20 cellular contexts compared by ENCODE assay signal in genomic region chr3:54633444-54634121, GRCh38.
DNase-seq lines count a peak whose midpoint lies in the region; ATAC-seq and TF ChIP-seq lines count a peak whose summit lies in the region.
"Had no signal": no experiment of that assay in that cellular context is flagged by ENCODE, and none has a peak within 500 bp of the region (broad histone marks: within the 10 kb centered on the region; RNA-seq: fewer than 3 reads in every experiment).

No MANE protein-coding gene starts in this region.

- POLR2A ChIA-PET in MCF 10A (lab: Yijun Ruan, JAX): no interaction called here

- DNase-seq in mammary epithelial cell (peak; percentile 9), MCF 10A (ENCODE audit: unreplicated experiment) (no peak), NCI-H69 (lab: John Stamatoyannopoulos, UW) (peak; percentile 31), chondrocyte (ENCODE audit: low spot score) (no peak), EL (no peak)
- DNase-seq: DMS153, GM23248, HCEC 1CT, Karpas-422, NCI-H1092 treated with DMSO at 0.1 percent for 48 hours, NCI-H1436, NCI-H187 treated with DMSO at 0.1 percent for 48 hours, NCI-H446 treated with DMSO at 0.1 percent for 48 hours, NCI-H526, OCI-M1, SIG-M5 had no signal

- H3K4me1 ChIP-seq in mammary epithelial cell (ENCODE audit: insufficient read depth, low read length) (peaks cover 17% of the 10 kb centered on the region), iPS-18a (ENCODE audit: control insufficient read depth, low read depth, low read length) (peaks cover 14% of the 10 kb centered on the region)

- H3K4me3 ChIP-seq in mammary epithelial cell (replicated peaks in 1 of 3; ENCODE audit: insufficient read depth in 1 of 3, low read depth in 2 of 3, low read length in 3 of 3) (no peak overlapping the region), iPS-18a (ENCODE audit: low read length) (peak overlapping the region; percentile 2)
- H3K4me3 ChIP-seq: GM23248, SK-N-MC had no signal

- H3K9ac ChIP-seq in mammary epithelial cell (ENCODE audit: insufficient read depth, low read length) (no peak overlapping the region), iPS-18a (ENCODE audit: low read length) (no peak overlapping the region)
- H3K9ac ChIP-seq: GM23248 had no signal

- H3K36me3 ChIP-seq in mammary epithelial cell (ENCODE audit: insufficient read depth, low read length): no peaks in the 10 kb centered on the region
- peaks cover 45% of the 10 kb centered on the region for H3K36me3 ChIP-seq in iPS-18a (ENCODE audit: control insufficient read depth, low read depth, low read length)

- no peaks in the 10 kb centered on the region for H3K4me1 Mint-ChIP-seq in MCF 10A (ENCODE audit: insufficient read depth, unreplicated experiment)
- H3K4me1 Mint-ChIP-seq in chondrocyte (ENCODE audit: low read depth): no peaks in the 10 kb centered on the region

- H3K36me3 Mint-ChIP-seq in MCF 10A (ENCODE audit: insufficient read depth, unreplicated experiment) (peaks cover 6% of the 10 kb centered on the region), chondrocyte (ENCODE audit: low read depth) (no peaks in the 10 kb centered on the region)

- H3K4me2 ChIP-seq in mammary epithelial cell (ENCODE audit: insufficient read depth, low read depth, low read length): no peak overlapping the region

- BruUV-seq in mammary epithelial cell (replicated peaks; lab: Mats Ljungman, UMichigan): no TSS peak
- BruUV-seq in MCF 10A (replicated peaks; lab: Mats Ljungman, UMichigan): no TSS peak

- no peak for TF ChIP-seq CTCF in mammary epithelial cell (conservative IDR thresholded peaks at IDR 0.05 in 1 of 2, IDR thresholded peaks at IDR 0.05 in 1 of 2; ENCODE audit: extremely low read depth in 1 of 2, insufficient read depth in 1 of 2, low read depth in 1 of 2, low read length in 2 of 2)
- no peak for TF ChIP-seq CTCF in MCF 10A (IDR thresholded peaks at IDR 0.05; ENCODE audit: unreplicated experiment)
- TF ChIP-seq CTCF in chondrocyte (IDR thresholded peaks at IDR 0.05): no peak

- H3K9me3 Mint-ChIP-seq in MCF 10A (ENCODE audit: unreplicated experiment): no peaks in the 10 kb centered on the region
- H3K9me3 Mint-ChIP-seq in chondrocyte (ENCODE audit: low read depth): no peaks in the 10 kb centered on the region

- H4K20me1 ChIP-seq in mammary epithelial cell (ENCODE audit: insufficient read depth, low read length): no peaks in the 10 kb centered on the region

- CTCF ChIA-PET in mammary epithelial cell (lab: Charles Lee; ENCODE audit: low non-redundant PET) (no interaction called here), MCF 10A (lab: Yijun Ruan, JAX) (no interaction called here)

- intact Hi-C loops in mammary epithelial cell (cut with micrococcal nuclease) (no loop called here), MCF 10A (cut with micrococcal nuclease) (no loop called here)

- no peaks in the 10 kb centered on the region for H3K27me3 Mint-ChIP-seq in MCF 10A (ENCODE audit: insufficient read depth, unreplicated experiment)
- H3K27me3 Mint-ChIP-seq in chondrocyte (ENCODE audit: low read depth): peaks cover 8% of the 10 kb centered on the region

- no peak for ATAC-seq in HG03520 (IDR thresholded peaks at IDR 0.05; ENCODE audit: unreplicated experiment)
- ATAC-seq: HepG2 had no signal

- H3K4me3 Mint-ChIP-seq in MCF 10A (ENCODE audit: unreplicated experiment) (no peak overlapping the region), chondrocyte (ENCODE audit: unreplicated experiment) (no peak overlapping the region)

- H3K27me3 ChIP-seq in mammary epithelial cell (ENCODE audit: insufficient read depth, low read length): no peaks in the 10 kb centered on the region
- no peaks in the 10 kb centered on the region for H3K27me3 ChIP-seq in iPS-18a (ENCODE audit: control insufficient read depth, insufficient read depth, low read length)

- dilution Hi-C loops in mammary epithelial cell (cut with HindIII; ENCODE audit: low sequenced_read_pairs): no loop called here

- in situ Hi-C loops in mammary epithelial cell (cut with MboI; ENCODE audit: low sequenced_read_pairs in 2 of 2): no loop called here

- H3K27ac Mint-ChIP-seq in MCF 10A (ENCODE audit: low read depth, unreplicated experiment) (no peak overlapping the region), chondrocyte (ENCODE audit: unreplicated experiment) (no peak overlapping the region)

- 41% methylated on average over 10 of the region's 10 CpGs for WGBS in mammary epithelial cell (ENCODE audit: low coverage, missing lambda C conversion rate)

- no peak overlapping the region for H3K27ac ChIP-seq in mammary epithelial cell (ENCODE audit: insufficient read depth, low read depth, low read length)
- no peak overlapping the region for H3K27ac ChIP-seq in iPS-18a (ENCODE audit: low read length)
- H3K27ac ChIP-seq: GM23248, SK-N-MC had no signal

- peak overlapping the region; percentile 64 for H2AFZ ChIP-seq in mammary epithelial cell (ENCODE audit: low read depth, low read length)
- H2AFZ ChIP-seq: GM23248 had no signal

- H3K79me2 ChIP-seq in mammary epithelial cell (ENCODE audit: insufficient read depth, low read length): no peaks in the 10 kb centered on the region

- H3K9me3 ChIP-seq in mammary epithelial cell (replicated peaks; ENCODE audit: insufficient read depth, low read length): no peaks in the 10 kb centered on the region
- H3K9me3 ChIP-seq in iPS-18a (ENCODE audit: control insufficient read depth, low read depth, low read length): no peaks in the 10 kb centered on the region

Comparison
In these comparisons a context has a peak if more than half of its experiments do, and no peak if none do; other contexts are left out.
1. DNase-seq: peak in mammary epithelial cell (single experiment) and NCI-H69 (single experiment); none in MCF 10A (single experiment), chondrocyte (single experiment) and EL (single experiment).